8 cellular contexts compared by ENCODE assay signal in genomic region chr4:76213415-76214268, GRCh38. TPM values are rescaled to one million over a fixed set of nuclear protein-coding genes. Genes with fewer than 3 reads are reported as not detected.
A peak's percentile ranks its signal among the peaks of the same experiment; 100 is the strongest.
DNase-seq lines count a peak whose midpoint lies in the region; ATAC-seq and TF ChIP-seq lines count a peak whose summit lies in the region.

TSS of gene SCARB2 (minus strand) at chr4:76213824. CDS start at chr4:76213543, 281 bp downstream.

- TF ChIP-seq POLR2A in GM10847 (IDR thresholded peaks at IDR 0.05; ENCODE audit: extremely low read depth, insufficient read length) (peak; percentile 44), vagina (IDR thresholded peaks at IDR 0.05) (peak; percentile 17 to 92)

- WGBS in psoas muscle, 3 donors = 0 to 1% (median 0%) methylated on average over 44 to 99 of the region's 99 CpGs

- no peaks in the 10 kb centered on the region for H3K9me3 ChIP-seq in HEK293 (ENCODE audit: control insufficient read depth, insufficient read depth, low read depth, low read length)
- no peaks in the 10 kb centered on the region for H3K9me3 ChIP-seq in left ventricle myocardium inferior (replicated peaks)
- no peaks in the 10 kb centered on the region for H3K9me3 ChIP-seq in psoas muscle
- H3K9me3 ChIP-seq in vagina = no peaks in the 10 kb centered on the region

- H3K4me3 ChIP-seq in HEK293 (ENCODE audit: low read depth, low read length) (peak within 1 kb of the TSS; percentile 68), left ventricle myocardium inferior (peak within 1 kb of the TSS; percentile 91), psoas muscle (peak within 1 kb of the TSS; percentile 95), vagina (peak within 1 kb of the TSS; percentile 69 to 84)

- H3K4me1 ChIP-seq in HEK293 (ENCODE audit: control insufficient read depth, insufficient read depth, low read length) = no peaks in the 10 kb centered on the region
- H3K4me1 ChIP-seq in left ventricle myocardium inferior = peaks cover 82% of the 10 kb centered on the region
- H3K4me1 ChIP-seq in psoas muscle = peaks cover 71% of the 10 kb centered on the region
- peaks cover 57% of the 10 kb centered on the region for H3K4me1 ChIP-seq in vagina

- intact Hi-C loops in left ventricle myocardium inferior (cut with micrococcal nuclease) (no loop called here), psoas muscle (cut with DNase I) (loop anchor here (5.0 kb wide), 2 partner anchors 66 to 94 kb away; partner anchors contain the start of genes NUP54 (in 1 of the 2) and STBD1 (in 1 of the 2)), vagina (cut with DNase I) (loop anchor here (5.0 to 10.0 kb wide), 3 partner anchors 66 to 531 kb away; partner anchors contain the start of genes NUP54 and STBD1)

- H3K27ac ChIP-seq in HEK293 (ENCODE audit: extremely low read depth, low read depth, low read length) = peak within 1 kb of the TSS; percentile 86
- peak within 1 kb of the TSS; percentile 99 for H3K27ac ChIP-seq in left ventricle myocardium inferior (replicated peaks)
- peak within 1 kb of the TSS; percentile 97 for H3K27ac ChIP-seq in psoas muscle
- H3K27ac ChIP-seq in vagina = peak within 1 kb of the TSS; percentile 95

- POLR2A ChIA-PET in HEK293 (lab: Yijun Ruan, JAX) = interaction anchor here (0.7 kb wide), 1 partner anchor 39 kb away, joined by 3 read pairs; no protein-coding TSS in a partner anchor

- ATAC-seq in psoas muscle = peak; percentile 88 to 92 (median 92)

- H3K27me3 ChIP-seq in left ventricle myocardium inferior (ENCODE audit: low read depth) = no peaks in the 10 kb centered on the region
- no peaks in the 10 kb centered on the region for H3K27me3 ChIP-seq in psoas muscle (ENCODE audit: insufficient read depth in 3 of 3, low read length in 2 of 3)
- no peaks in the 10 kb centered on the region for H3K27me3 ChIP-seq in vagina

- TF ChIP-seq CTCF in HEK293 (tag by site-specific recombination; IDR thresholded peaks at IDR 0.05) (no peak), left ventricle myocardium inferior (IDR thresholded peaks at IDR 0.05; ENCODE audit: borderline replicate concordance) (no peak), psoas muscle (IDR thresholded peaks at IDR 0.05) (no peak), vagina (IDR thresholded peaks at IDR 0.05) (no peak)

- DNase-seq in MV-4-11 (lab: John Stamatoyannopoulos, UW) (peak; percentile 49), T follicular helper cell (ENCODE audit: low read depth) (peak; percentile 55), amniotic stem cell (lab: John Stamatoyannopoulos, UW) (peak; percentile 80), left ventricle myocardium inferior (peak; percentile 93), psoas muscle (peak; percentile 92 to 94), vagina (ENCODE audit: extremely low spot score in 2 of 2) (no peak)

- H3K36me3 ChIP-seq in HEK293 (ENCODE audit: control insufficient read depth in 2 of 2, insufficient read depth in 1 of 2, low read length in 2 of 2) (no peaks in the 10 kb centered on the region), left ventricle myocardium inferior (no peaks in the 10 kb centered on the region), psoas muscle (ENCODE audit: insufficient read depth in 1 of 2, low read depth in 1 of 2) (no peaks in the 10 kb centered on the region), vagina (no peaks in the 10 kb centered on the region)

- CTCF ChIA-PET in HEK293 (lab: Yijun Ruan, JAX) = no interaction called here

TF ChIP-seq in HEK293, 187 proteins besides CTCF, POLR2A, EP300 and RAD21 (continues in another document):
- TF ChIP-seq ZNF221 (tag by site-specific recombination; IDR thresholded peaks at IDR 0.05; ENCODE audit: borderline replicate concordance) (no peak), ZNF660 (tag by site-specific recombination; IDR thresholded peaks at IDR 0.05) (peak; percentile 60; the same call in 1 of the 2 replicates), GLI4 (tag by site-specific recombination; IDR thresholded peaks at IDR 0.05) (no peak), ZBTB8A (tag by site-specific recombination; IDR thresholded peaks at IDR 0.05) (peak; percentile 62), ZNF530 (tag by site-specific recombination; IDR thresholded peaks at IDR 0.05; ENCODE audit: low read depth) (no peak), ZBTB48 (tag by site-specific recombination; IDR thresholded peaks at IDR 0.05) (peak; percentile 73), ZNF274 (IDR thresholded peaks at IDR 0.05; ENCODE audit: low read length) (no peak), ZNF274 (tag by site-specific recombination; IDR thresholded peaks at IDR 0.05; ENCODE audit: borderline replicate concordance) (no peak), ZNF555 (tag by site-specific recombination; conservative IDR thresholded peaks at IDR 0.05) (no peak), ZNF843 (tag by site-specific recombination; IDR thresholded peaks at IDR 0.05) (no peak), BCL11A (tag by site-specific recombination; IDR thresholded peaks at IDR 0.05; ENCODE audit: low read depth) (no peak), ZNF777 (tag by site-specific recombination; IDR thresholded peaks at IDR 0.05; ENCODE audit: borderline replicate concordance) (no peak), ZNF404 (tag by site-specific recombination; IDR thresholded peaks at IDR 0.05) (no peak), ZIC2 (tag by site-specific recombination; IDR thresholded peaks at IDR 0.05) (peak; percentile 41; the same call in 1 of the 2 replicates), ZNF433 (tag by site-specific recombination; IDR thresholded peaks at IDR 0.05; ENCODE audit: low read depth) (no peak), ZNF549 (tag by site-specific recombination; IDR thresholded peaks at IDR 0.05) (0 out of 2 replicates have a peak, but pooled peaks have one; percentile 26), ZNF157 (tag by site-specific recombination; IDR thresholded peaks at IDR 0.05) (no peak), PRDM1 (tag by site-specific recombination; IDR thresholded peaks at IDR 0.05) (no peak), ZNF184 (tag by site-specific recombination; IDR thresholded peaks at IDR 0.05) (no peak), ZNF24 (tag by site-specific recombination; IDR thresholded peaks at IDR 0.05) (no peak), ZNF350 (tag by site-specific recombination; IDR thresholded peaks at IDR 0.05) (no peak)
- TF ChIP-seq, protein P1, sequence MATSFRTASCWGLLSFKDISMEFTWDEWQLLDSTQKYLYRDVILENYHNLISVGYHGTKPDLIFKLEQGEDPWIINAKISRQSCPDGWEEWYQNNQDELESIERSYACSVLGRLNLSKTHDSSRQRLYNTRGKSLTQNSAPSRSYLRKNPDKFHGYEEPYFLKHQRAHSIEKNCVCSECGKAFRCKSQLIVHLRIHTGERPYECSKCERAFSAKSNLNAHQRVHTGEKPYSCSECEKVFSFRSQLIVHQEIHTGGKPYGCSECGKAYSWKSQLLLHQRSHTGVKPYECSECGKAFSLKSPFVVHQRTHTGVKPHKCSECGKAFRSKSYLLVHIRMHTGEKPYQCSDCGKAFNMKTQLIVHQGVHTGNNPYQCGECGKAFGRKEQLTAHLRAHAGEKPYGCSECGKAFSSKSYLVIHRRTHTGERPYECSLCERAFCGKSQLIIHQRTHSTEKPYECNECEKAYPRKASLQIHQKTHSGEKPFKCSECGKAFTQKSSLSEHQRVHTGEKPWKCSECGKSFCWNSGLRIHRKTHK (tag by site-specific recombination; IDR thresholded peaks at IDR 0.05) = no peak
- TF ChIP-seq, protein P2, sequence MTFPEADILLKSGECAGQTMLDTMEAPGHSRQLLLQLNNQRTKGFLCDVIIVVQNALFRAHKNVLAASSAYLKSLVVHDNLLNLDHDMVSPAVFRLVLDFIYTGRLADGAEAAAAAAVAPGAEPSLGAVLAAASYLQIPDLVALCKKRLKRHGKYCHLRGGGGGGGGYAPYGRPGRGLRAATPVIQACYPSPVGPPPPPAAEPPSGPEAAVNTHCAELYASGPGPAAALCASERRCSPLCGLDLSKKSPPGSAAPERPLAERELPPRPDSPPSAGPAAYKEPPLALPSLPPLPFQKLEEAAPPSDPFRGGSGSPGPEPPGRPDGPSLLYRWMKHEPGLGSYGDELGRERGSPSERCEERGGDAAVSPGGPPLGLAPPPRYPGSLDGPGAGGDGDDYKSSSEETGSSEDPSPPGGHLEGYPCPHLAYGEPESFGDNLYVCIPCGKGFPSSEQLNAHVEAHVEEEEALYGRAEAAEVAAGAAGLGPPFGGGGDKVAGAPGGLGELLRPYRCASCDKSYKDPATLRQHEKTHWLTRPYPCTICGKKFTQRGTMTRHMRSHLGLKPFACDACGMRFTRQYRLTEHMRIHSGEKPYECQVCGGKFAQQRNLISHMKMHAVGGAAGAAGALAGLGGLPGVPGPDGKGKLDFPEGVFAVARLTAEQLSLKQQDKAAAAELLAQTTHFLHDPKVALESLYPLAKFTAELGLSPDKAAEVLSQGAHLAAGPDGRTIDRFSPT (tag by site-specific recombination; IDR thresholded peaks at IDR 0.05) = no peak
- TF ChIP-seq, protein P3, sequence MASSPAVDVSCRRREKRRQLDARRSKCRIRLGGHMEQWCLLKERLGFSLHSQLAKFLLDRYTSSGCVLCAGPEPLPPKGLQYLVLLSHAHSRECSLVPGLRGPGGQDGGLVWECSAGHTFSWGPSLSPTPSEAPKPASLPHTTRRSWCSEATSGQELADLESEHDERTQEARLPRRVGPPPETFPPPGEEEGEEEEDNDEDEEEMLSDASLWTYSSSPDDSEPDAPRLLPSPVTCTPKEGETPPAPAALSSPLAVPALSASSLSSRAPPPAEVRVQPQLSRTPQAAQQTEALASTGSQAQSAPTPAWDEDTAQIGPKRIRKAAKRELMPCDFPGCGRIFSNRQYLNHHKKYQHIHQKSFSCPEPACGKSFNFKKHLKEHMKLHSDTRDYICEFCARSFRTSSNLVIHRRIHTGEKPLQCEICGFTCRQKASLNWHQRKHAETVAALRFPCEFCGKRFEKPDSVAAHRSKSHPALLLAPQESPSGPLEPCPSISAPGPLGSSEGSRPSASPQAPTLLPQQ (tag by site-specific recombination; IDR thresholded peaks at IDR 0.05) = 0 out of 2 replicates have a peak, but pooled peaks have one; percentile 12
- TF ChIP-seq, protein P4, sequence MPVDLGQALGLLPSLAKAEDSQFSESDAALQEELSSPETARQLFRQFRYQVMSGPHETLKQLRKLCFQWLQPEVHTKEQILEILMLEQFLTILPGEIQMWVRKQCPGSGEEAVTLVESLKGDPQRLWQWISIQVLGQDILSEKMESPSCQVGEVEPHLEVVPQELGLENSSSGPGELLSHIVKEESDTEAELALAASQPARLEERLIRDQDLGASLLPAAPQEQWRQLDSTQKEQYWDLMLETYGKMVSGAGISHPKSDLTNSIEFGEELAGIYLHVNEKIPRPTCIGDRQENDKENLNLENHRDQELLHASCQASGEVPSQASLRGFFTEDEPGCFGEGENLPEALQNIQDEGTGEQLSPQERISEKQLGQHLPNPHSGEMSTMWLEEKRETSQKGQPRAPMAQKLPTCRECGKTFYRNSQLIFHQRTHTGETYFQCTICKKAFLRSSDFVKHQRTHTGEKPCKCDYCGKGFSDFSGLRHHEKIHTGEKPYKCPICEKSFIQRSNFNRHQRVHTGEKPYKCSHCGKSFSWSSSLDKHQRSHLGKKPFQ (tag by site-specific recombination; IDR thresholded peaks at IDR 0.05) = no peak

RNA-seq across cellular contexts. Expression of gene SCARB2, which starts in this region (rescaled TPM):
- 87.4 TPM for total RNA-seq in left ventricle myocardium inferior
- total RNA-seq in psoas muscle = 100 to 1,000 TPM; 109 to 199 (median 170) TPM
- 100 to 1,000 TPM in 1 of 3 donors, 10 to 100 TPM in 2; 58.5 to 107 (median 81.7) TPM for polyA plus RNA-seq in psoas muscle
- 156 TPM for total RNA-seq in vagina

Comparison
In these comparisons a context has a peak if more than half of its experiments do, and no peak if none do; other contexts are left out.
1. DNase-seq: peak in MV-4-11 (single experiment), T follicular helper cell (single experiment), amniotic stem cell (single experiment), left ventricle myocardium inferior (single experiment) and psoas muscle (2 of 2); none in vagina (0 of 2).
2. Peak in every context shown above with its lines, with median percentiles within 50 percentile points of each other: H3K27ac ChIP-seq and H3K4me3 ChIP-seq.